Comparison of ENCODE assay signal across 1 cellular context in the genomic region with DNA sequence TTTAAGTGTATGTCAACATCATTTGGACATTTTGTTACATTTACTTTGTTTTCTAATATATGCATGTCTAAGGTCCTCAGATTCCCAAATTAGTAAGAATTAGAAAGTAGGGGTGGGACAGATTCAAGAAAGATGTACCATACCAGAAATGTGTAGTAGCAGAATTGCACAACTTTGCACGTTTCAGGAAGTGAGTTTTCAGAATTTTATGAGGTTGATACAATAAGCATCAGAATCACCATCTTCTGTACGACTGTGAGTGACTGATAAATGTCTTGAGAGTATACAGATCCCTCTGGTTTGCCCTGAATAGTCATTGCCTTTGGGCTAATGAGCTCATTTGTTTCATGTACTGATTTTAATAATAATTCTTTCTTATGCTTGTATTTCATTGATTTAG.
TF ChIP-seq lines count a peak whose summit lies in the region.

No MANE protein-coding gene starts in this region.

TF ChIP-seq in endothelial cell of umbilical vein, 7 proteins besides CTCF, POLR2A, EP300 and RAD21 (continued from another document):
- TF ChIP-seq, protein P1, sequence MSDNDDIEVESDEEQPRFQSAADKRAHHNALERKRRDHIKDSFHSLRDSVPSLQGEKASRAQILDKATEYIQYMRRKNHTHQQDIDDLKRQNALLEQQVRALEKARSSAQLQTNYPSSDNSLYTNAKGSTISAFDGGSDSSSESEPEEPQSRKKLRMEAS (IDR thresholded peaks at IDR 0.05; ENCODE audit: insufficient read depth, insufficient read length): no peak
- TF ChIP-seq JUN (IDR thresholded peaks at IDR 0.05; ENCODE audit: borderline replicate concordance, insufficient read depth, insufficient read length, low read depth) (no peak), MYC (IDR thresholded peaks at IDR 0.05; ENCODE audit: low read depth, low read length) (no peak), POLR2AphosphoS5 (IDR thresholded peaks at IDR 0.05; ENCODE audit: insufficient read depth, low read depth, low read length) (no peak), GATA2 (IDR thresholded peaks at IDR 0.05; ENCODE audit: insufficient read depth, insufficient read length, low read depth, low read length) (no peak), FOS (IDR thresholded peaks at IDR 0.05; ENCODE audit: borderline replicate concordance, insufficient read depth, low read length) (no peak)
